Comparison of ENCODE assay signal across 10 cellular contexts in genomic region chr1:16156848-16157495, GRCh38. TPM values are rescaled to one million over a fixed set of nuclear protein-coding genes. Genes with fewer than 3 reads are reported as not detected.
DNase-seq lines count a peak whose midpoint lies in the region; ATAC-seq and TF ChIP-seq lines count a peak whose summit lies in the region.
"Had no signal": no experiment of that assay in that cellular context is flagged by ENCODE, and none has a peak within 500 bp of the region (broad histone marks: within the 10 kb centered on the region; RNA-seq: fewer than 3 reads in every experiment).

No MANE protein-coding gene starts in this region.

- H3K36me3 ChIP-seq in IMR-90 (ENCODE audit: control insufficient read depth, insufficient read depth, low read length): no peaks in the 10 kb centered on the region
- no peaks in the 10 kb centered on the region for H3K36me3 ChIP-seq in upper lobe of left lung

- H3K18ac ChIP-seq in IMR-90 (ENCODE audit: low read depth, low read length): 0 out of 2 replicates have a peak overlapping the region, but pooled peaks have one; percentile 34

- H2AFZ ChIP-seq in IMR-90 (replicated peaks; ENCODE audit: low read length, poor library complexity): peak overlapping the region; percentile 75

- H3K4me3 ChIP-seq in IMR-90 (ENCODE audit: insufficient read depth, low read depth, low read length) (no peak overlapping the region), cardiac fibroblast (replicated peaks in 1 of 2; ENCODE audit: low read depth in 2 of 2, low read length in 2 of 2) (no peak overlapping the region), upper lobe of left lung (no peak overlapping the region)

- DNase-seq in IMR-90 (peak; percentile 71), cardiac fibroblast (ENCODE audit: low read depth in 2 of 2) (peak; percentile 57 to 65), medulla oblongata (ENCODE audit: extremely low spot score) (peak; percentile 46), upper lobe of left lung (no peak), activated gamma-delta T cell treated with Interleukin-2 at 50 U/mL for 16 hours (no peak)
- DNase-seq: activated naive CD4-positive, alpha-beta T cell; glutamatergic neuron; stimulated activated CD8-positive, alpha-beta memory T cell treated with anti-CD3 and anti-CD28 coated beads, Interleukin-4, amount 100 ng/mL, for 48 hours had no signal

- TF ChIP-seq EP300 in upper lobe of left lung (IDR thresholded peaks at IDR 0.05): no peak

- H3K9ac ChIP-seq in IMR-90 (ENCODE audit: low read depth, low read length): no peak overlapping the region

- peaks cover 3% of the 10 kb centered on the region; the same call in 1 of the 2 replicates for H4K20me1 ChIP-seq in IMR-90 (ENCODE audit: insufficient read depth, low read length)

- no peak for TF ChIP-seq CTCF in IMR-90 (conservative IDR thresholded peaks at IDR 0.05; ENCODE audit: low read depth, low read length)
- no peak for TF ChIP-seq CTCF in cardiac fibroblast (IDR thresholded peaks at IDR 0.05; ENCODE audit: low read depth, low read length)
- no peak for TF ChIP-seq CTCF in upper lobe of left lung (IDR thresholded peaks at IDR 0.05)

- TF ChIP-seq RAD21 in IMR-90 (IDR thresholded peaks at IDR 0.05; ENCODE audit: low read length): no peak

- ATAC-seq in IMR-90 (ENCODE audit: low read depth) (no peak), upper lobe of left lung (ENCODE audit: low FRiP score in 2 of 2) (no peak), GM21390 (IDR thresholded peaks at IDR 0.05; ENCODE audit: unreplicated experiment) (no peak), GM21723 (IDR thresholded peaks at IDR 0.05; ENCODE audit: unreplicated experiment) (no peak)

- H3K79me1 ChIP-seq in IMR-90 (ENCODE audit: low read depth in 1 of 2, low read length in 2 of 2): peaks cover 5 to 37% of the 10 kb centered on the region in 2 experiments; a peak in 3 of 4 replicates

- CTCF ChIA-PET in IMR-90 (lab: Yijun Ruan, JAX): interaction anchor here (0.6 to 1.5 kb wide), 3 partner anchors 9 to 340 kb away, joined by 3 to 8 read pairs (median 4); no protein-coding TSS in a partner anchor

- WGBS in IMR-90 (ENCODE audit: extremely low coverage in 2 of 2, insufficient read length in 1 of 2), 2 experiments: 86% methylated on average over 6 of the region's 13 CpGs; no CpG with 5 or more reads in 1 of the 2 experiments
- WGBS in upper lobe of left lung, 2 donors: 71 to 81% methylated on average over 9 to 13 of the region's 13 CpGs

- dilution Hi-C loops in IMR-90 (cut with HindIII; ENCODE audit: low sequenced_read_pairs, unreplicated experiment): no loop called here

- H3K4me1 ChIP-seq in IMR-90 (ENCODE audit: control insufficient read depth, insufficient read depth, low read length) (peaks cover 25% of the 10 kb centered on the region), upper lobe of left lung (peaks cover 43 to 58% (median 49%) of the 10 kb centered on the region in 4 donors)

- H2AK5ac ChIP-seq in IMR-90 (ENCODE audit: low read depth, low read length): peak overlapping the region; percentile 71

- peak overlapping the region; percentile 81 for H3K14ac ChIP-seq in IMR-90 (replicated peaks; ENCODE audit: low read depth, low read length)

- no peak for TF ChIP-seq POLR2A in IMR-90 (IDR thresholded peaks at IDR 0.05; ENCODE audit: low read depth, low read length)
- TF ChIP-seq POLR2A in upper lobe of left lung (IDR thresholded peaks at IDR 0.05): no peak

- no peak overlapping the region for H3K56ac ChIP-seq in IMR-90 (ENCODE audit: extremely low read depth, insufficient read depth, low read length)

- in situ Hi-C loops in IMR-90 (cut with MboI; ENCODE audit: low sequenced_read_pairs): no loop called here

- H3K27me3 ChIP-seq in IMR-90 (ENCODE audit: control insufficient read depth, insufficient read depth, low read length): no peaks in the 10 kb centered on the region
- H3K27me3 ChIP-seq in upper lobe of left lung: no peaks in the 10 kb centered on the region

- peaks cover 18% of the 10 kb centered on the region for H3K9me1 ChIP-seq in IMR-90 (ENCODE audit: insufficient read depth, low read length)

- POLR2A ChIA-PET in IMR-90 (lab: Charles Lee; ENCODE audit: unreplicated experiment): no interaction called here

- H3K4me2 ChIP-seq in IMR-90 (ENCODE audit: low read depth, low read length): no peak overlapping the region

- H2BK120ac ChIP-seq in IMR-90 (ENCODE audit: low read depth, low read length): peak overlapping the region; percentile 69

- H4K91ac ChIP-seq in IMR-90 (ENCODE audit: insufficient read depth, low read depth, low read length): peak overlapping the region; percentile 70

- peak overlapping the region; percentile 52; the same call in 1 of the 2 replicates for H4K5ac ChIP-seq in IMR-90 (ENCODE audit: low read depth, low read length)

- no peaks in the 10 kb centered on the region for H3K9me3 ChIP-seq in IMR-90 (ENCODE audit: control insufficient read depth, insufficient read depth, low read length)
- no peaks in the 10 kb centered on the region for H3K9me3 ChIP-seq in upper lobe of left lung

- H3K23ac ChIP-seq in IMR-90 (ENCODE audit: low read depth, low read length): no peak overlapping the region

- H4K8ac ChIP-seq in IMR-90 (ENCODE audit: low read depth in 2 of 2, low read length in 2 of 2): peak overlapping the region; percentile 65 to 78

- H2BK5ac ChIP-seq in IMR-90 (ENCODE audit: low read depth, low read length, poor library complexity, severe bottlenecking): peak overlapping the region; percentile 31

- H3K27ac ChIP-seq in IMR-90 (ENCODE audit: insufficient read depth, low read length) (no peak overlapping the region), upper lobe of left lung (peak overlapping the region; percentile 90 to 96 (median 91))

- no TSS peak for BruUV-seq in IMR-90 (replicated peaks; lab: Mats Ljungman, UMichigan)

- intact Hi-C loops in IMR-90 (cut with micrococcal nuclease): no loop called here

- peak overlapping the region; percentile 100; the same call in 2 of the 3 replicates for H2BK15ac ChIP-seq in IMR-90 (ENCODE audit: low read depth, low read length)

- H3K4ac ChIP-seq in IMR-90 (ENCODE audit: low read depth, low read length): peak overlapping the region; percentile 88

- H2BK20ac ChIP-seq in IMR-90 (ENCODE audit: low read depth, low read length): peak overlapping the region; percentile 49

- peak overlapping the region; percentile 52 for H2AK9ac ChIP-seq in IMR-90 (replicated peaks; ENCODE audit: low read depth, low read length, poor library complexity)

TF ChIP-seq in IMR-90, 13 proteins besides CTCF, POLR2A, EP300 and RAD21:
- TF ChIP-seq ELK1 (IDR thresholded peaks at IDR 0.05; ENCODE audit: borderline replicate concordance, low read depth, low read length) (no peak), CEBPB (IDR thresholded peaks at IDR 0.05; ENCODE audit: low read depth, low read length) (no peak)

RNA-seq across cellular contexts. Expression of gene EPHA2, which starts 1.1 kb away (rescaled TPM):
- 22.5 and 24.0 TPM in 2 replicates for total RNA-seq in IMR-90 (2012; rRNA removed)
- polyA plus RNA-seq in IMR-90 (2012; rRNA removed): 72.6 and 82.5 TPM in 2 replicates
- 65.8 and 89.5 TPM in 2 replicates for polyA plus RNA-seq in IMR-90 (2012; cell fraction: cytosol; rRNA removed)
- 96.5 and 215 TPM in 2 replicates for polyA plus RNA-seq in IMR-90 (2012; cell fraction: nucleus; rRNA removed; ENCODE audit: low replicate concordance)
- 10 to 100 TPM; 21.0 to 66.3 (median 38.7) TPM for total RNA-seq in upper lobe of left lung

RNA-seq across cellular contexts. Expression of gene ARHGEF19, which starts 55.5 kb away (rescaled TPM):
- 3.3 and 4.5 TPM in 2 replicates for total RNA-seq in IMR-90 (2012; rRNA removed)
- polyA plus RNA-seq in IMR-90 (2012; rRNA removed): 16.8 and 17.2 TPM in 2 replicates
- polyA plus RNA-seq in IMR-90 (2012; cell fraction: cytosol; rRNA removed): 13.6 and 18.3 TPM in 2 replicates
- polyA plus RNA-seq in IMR-90 (2012; cell fraction: nucleus; rRNA removed; ENCODE audit: low replicate concordance): 34.8 and 65.2 TPM in 2 replicates
- 10 to 100 TPM in 4 of 6 donors, 1 to 10 TPM in 2; 3.5 to 70.2 (median 12.6) TPM for total RNA-seq in upper lobe of left lung

Comparison
In these comparisons a context has a peak if more than half of its experiments do, and no peak if none do; other contexts are left out.
1. DNase-seq: peak in IMR-90 (single experiment), cardiac fibroblast (2 of 2) and medulla oblongata (single experiment); none in upper lobe of left lung (0 of 2) and activated gamma-delta T cell treated with Interleukin-2 at 50 U/mL for 16 hours (single experiment).